ENCODE assay signal across 21 cellular contexts in the genomic region with DNA sequence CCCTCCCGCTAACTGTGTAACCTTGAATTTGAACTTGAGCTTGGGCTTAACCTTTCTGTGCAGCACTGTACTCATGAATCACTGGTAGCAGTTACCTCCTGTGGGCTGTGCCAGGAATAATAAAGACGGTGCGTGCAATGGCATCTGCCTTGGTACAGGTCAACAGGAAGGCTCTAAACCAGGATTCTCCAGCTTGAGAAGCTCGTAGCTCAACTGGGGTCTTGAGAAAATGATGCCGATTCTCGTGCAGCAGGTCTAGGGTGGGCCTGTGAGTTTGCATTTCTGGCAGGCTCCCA.
A peak's percentile ranks its signal among the peaks of the same experiment; 100 is the strongest.
DNase-seq lines count a peak whose midpoint lies in the region; ATAC-seq and TF ChIP-seq lines count a peak whose summit lies in the region.
"Had no signal": no experiment of that assay in that cellular context is flagged by ENCODE, and none has a peak within 500 bp of the region (broad histone marks: within the 10 kb centered on the region; RNA-seq: fewer than 3 reads in every experiment).

No MANE protein-coding gene starts in this region.

- CTCF ChIA-PET in activated CD8-positive, alpha-beta memory T cell treated with anti-CD3 and anti-CD28 coated beads, Interleukin-2, amount 10 ng/mL, durations not matched to agents 7 days and 5 days (lab: Charles Lee): interaction anchor here (1.1 to 2.0 kb wide), 2 partner anchors 9 to 11 kb away, joined by 4 to 6 read pairs; no protein-coding TSS in a partner anchor

- intact Hi-C loops in left colon (cut with DNase I, micrococcal nuclease) (no loop called here), gastrocnemius medialis (cut with DNase I; ENCODE audit: low total_unique reads) (no loop called here)

- no peaks in the 10 kb centered on the region for H3K36me3 Mint-ChIP-seq in activated CD8-positive, alpha-beta memory T cell treated with anti-CD3 and anti-CD28 coated beads, Interleukin-2, amount 10 ng/mL, durations not matched to agents 7 days and 5 days
- no peaks in the 10 kb centered on the region for H3K36me3 Mint-ChIP-seq in brain

- peak; percentile 12 for DNase-seq in activated CD8-positive, alpha-beta memory T cell treated with anti-CD3 and anti-CD28 coated beads, Interleukin-2, amount 10 ng/mL, durations not matched to agents 7 days and 5 days
- DNase-seq in activated CD8-positive, alpha-beta memory T cell treated with anti-CD3 and anti-CD28 coated beads, Interleukin-2, amount 50 U/mL, for 4 hours: no peak
- DNase-seq in left colon (no peak), gastrocnemius medialis (peak in 1 of 2 donors; percentile 63), HAP-1 (ENCODE audit: low spot score in 2 of 2) (no peak), WERI-Rb-1 (no peak), DMS53 (lab: John Stamatoyannopoulos, UW) (no peak)
- DNase-seq: cerebellar nuclear complex; foreskin keratinocyte; Kasumi-1; mesenchymal stem cell; NCI-H345; stimulated activated CD4-positive, alpha-beta T cell treated with anti-CD3 and anti-CD28 coated beads, Interleukin-15, amount 100 ng/mL, for 24 hours; stimulated activated naive CD4-positive, alpha-beta T cell treated with Interleukin-2 at 50 U/mL for 16 hours; T-helper 1 cell had no signal

- H3K4me1 ChIP-seq in gastrocnemius medialis (peaks cover 86 to 95% of the 10 kb centered on the region in 2 donors), HAP-1 (peaks cover 11% of the 10 kb centered on the region)

- TF ChIP-seq POLR2A in gastrocnemius medialis (IDR thresholded peaks at IDR 0.05): no peak

- TF ChIP-seq CTCF in brain (conservative IDR thresholded peaks at IDR 0.05) (no peak), gastrocnemius medialis (IDR thresholded peaks at IDR 0.05 in 4 of 5, conservative IDR thresholded peaks at IDR 0.05 in 1 of 5) (no peak), WERI-Rb-1 (IDR thresholded peaks at IDR 0.05; ENCODE audit: low read depth, low read length) (no peak)

- H3K4me3 Mint-ChIP-seq in activated CD8-positive, alpha-beta memory T cell treated with anti-CD3 and anti-CD28 coated beads, Interleukin-2, amount 10 ng/mL, durations not matched to agents 7 days and 5 days: no peak overlapping the region
- H3K4me3 Mint-ChIP-seq in brain: no peak overlapping the region
- H3K4me3 Mint-ChIP-seq: activated CD8-positive, alpha-beta T cell treated with anti-CD3 and anti-CD28 coated beads, Interleukin-2, amount 10 ng/mL, durations not matched to agents 7 days and 5 days had no signal

- peaks cover 35% of the 10 kb centered on the region for H3K4me1 Mint-ChIP-seq in activated CD8-positive, alpha-beta memory T cell treated with anti-CD3 and anti-CD28 coated beads, Interleukin-2, amount 10 ng/mL, durations not matched to agents 7 days and 5 days
- peaks cover 81% of the 10 kb centered on the region for H3K4me1 Mint-ChIP-seq in brain

- no peaks in the 10 kb centered on the region for H3K9me3 Mint-ChIP-seq in activated CD8-positive, alpha-beta memory T cell treated with anti-CD3 and anti-CD28 coated beads, Interleukin-2, amount 10 ng/mL, durations not matched to agents 7 days and 5 days (ENCODE audit: low read depth)
- peaks cover 0 to 3% (median 0%) of the 10 kb centered on the region in 5 experiments for H3K9me3 Mint-ChIP-seq in brain
- H3K9me3 Mint-ChIP-seq: activated T-helper 2 cell treated with anti-CD3 and anti-CD28 coated beads, Interferon-gamma antibody, Interleukin-2, Interleukin-4, amounts not matched to agents 10 μg/mL and 5 μg/mL and 100 μg/mL, durations not matched to agents 14 hours and 24 hours and 36 hours had no signal

- in situ Hi-C loops in gastrocnemius medialis (cut with MboI; ENCODE audit: low sequenced_read_pairs in 4 of 4) (loop anchor here in 2 of 4 donors (25.0 kb wide), 1 partner anchor 115 kb away; a partner anchor contains a TSS), HAP-1 (cut with MboI; ENCODE audit: low sequenced_read_pairs) (no loop called here)

- peak overlapping the region; percentile 86 to 96 (median 94) for H3K27ac ChIP-seq in gastrocnemius medialis
- H3K27ac ChIP-seq in WERI-Rb-1: no peak overlapping the region
- H3K27ac ChIP-seq: C4-2B, foreskin keratinocyte had no signal

- H3K4me3 ChIP-seq in gastrocnemius medialis: no peak overlapping the region
- no peak overlapping the region for H3K4me3 ChIP-seq in HAP-1
- no peak overlapping the region for H3K4me3 ChIP-seq in WERI-Rb-1 (ENCODE audit: low read depth, low read length)
- H3K4me3 ChIP-seq: A549, right atrium auricular region had no signal

- H3K27me3 ChIP-seq in gastrocnemius medialis (no peaks in the 10 kb centered on the region), HAP-1 (ENCODE audit: low read depth) (no peaks in the 10 kb centered on the region), WERI-Rb-1 (ENCODE audit: insufficient read depth, low read depth, severe bottlenecking) (no peaks in the 10 kb centered on the region)
- H3K27me3 ChIP-seq: foreskin keratinocyte, right atrium auricular region had no signal

- no peak for ATAC-seq in activated CD8-positive, alpha-beta memory T cell treated with anti-CD3 and anti-CD28 coated beads, Interleukin-2, amount 10 ng/mL, durations not matched to agents 7 days and 5 days
- ATAC-seq in left colon (peak; percentile 26), gastrocnemius medialis (peak; percentile 31 to 60)
- ATAC-seq: A549; activated CD8-positive, alpha-beta T cell treated with anti-CD3 and anti-CD28 coated beads, Interleukin-2, amount 10 ng/mL, durations not matched to agents 7 days and 5 days; foreskin keratinocyte had no signal

- H3K27me3 Mint-ChIP-seq in activated CD8-positive, alpha-beta memory T cell treated with anti-CD3 and anti-CD28 coated beads, Interleukin-2, amount 10 ng/mL, durations not matched to agents 7 days and 5 days: peaks cover 19% of the 10 kb centered on the region
- peaks cover 3% of the 10 kb centered on the region for H3K27me3 Mint-ChIP-seq in brain

- H3K9me3 ChIP-seq in gastrocnemius medialis (no peaks in the 10 kb centered on the region), HAP-1 (no peaks in the 10 kb centered on the region), WERI-Rb-1 (ENCODE audit: severe bottlenecking) (no peaks in the 10 kb centered on the region)
- H3K9me3 ChIP-seq: A549, right atrium auricular region had no signal

- no peak overlapping the region for H3K27ac Mint-ChIP-seq in activated CD8-positive, alpha-beta memory T cell treated with anti-CD3 and anti-CD28 coated beads, Interleukin-2, amount 10 ng/mL, durations not matched to agents 7 days and 5 days
- peak overlapping the region in 4 of 5 experiments; percentile 27 to 90 (median 52) for H3K27ac Mint-ChIP-seq in brain
- H3K27ac Mint-ChIP-seq: activated CD8-positive, alpha-beta T cell treated with anti-CD3 and anti-CD28 coated beads, Interleukin-2, amount 10 ng/mL, durations not matched to agents 7 days and 5 days; activated T-helper 2 cell treated with anti-CD3 and anti-CD28 coated beads, Interferon-gamma antibody, Interleukin-2, Interleukin-4, amounts not matched to agents 10 μg/mL and 5 μg/mL and 100 μg/mL, durations not matched to agents 14 hours and 24 hours and 36 hours had no signal

- H3K36me3 ChIP-seq in gastrocnemius medialis: no peaks in the 10 kb centered on the region
- no peaks in the 10 kb centered on the region for H3K36me3 ChIP-seq in HAP-1 (replicated peaks)
- H3K36me3 ChIP-seq in WERI-Rb-1: no peaks in the 10 kb centered on the region
- H3K36me3 ChIP-seq: right atrium auricular region had no signal
